8 cellular contexts compared by ENCODE assay signal in the genomic region with DNA sequence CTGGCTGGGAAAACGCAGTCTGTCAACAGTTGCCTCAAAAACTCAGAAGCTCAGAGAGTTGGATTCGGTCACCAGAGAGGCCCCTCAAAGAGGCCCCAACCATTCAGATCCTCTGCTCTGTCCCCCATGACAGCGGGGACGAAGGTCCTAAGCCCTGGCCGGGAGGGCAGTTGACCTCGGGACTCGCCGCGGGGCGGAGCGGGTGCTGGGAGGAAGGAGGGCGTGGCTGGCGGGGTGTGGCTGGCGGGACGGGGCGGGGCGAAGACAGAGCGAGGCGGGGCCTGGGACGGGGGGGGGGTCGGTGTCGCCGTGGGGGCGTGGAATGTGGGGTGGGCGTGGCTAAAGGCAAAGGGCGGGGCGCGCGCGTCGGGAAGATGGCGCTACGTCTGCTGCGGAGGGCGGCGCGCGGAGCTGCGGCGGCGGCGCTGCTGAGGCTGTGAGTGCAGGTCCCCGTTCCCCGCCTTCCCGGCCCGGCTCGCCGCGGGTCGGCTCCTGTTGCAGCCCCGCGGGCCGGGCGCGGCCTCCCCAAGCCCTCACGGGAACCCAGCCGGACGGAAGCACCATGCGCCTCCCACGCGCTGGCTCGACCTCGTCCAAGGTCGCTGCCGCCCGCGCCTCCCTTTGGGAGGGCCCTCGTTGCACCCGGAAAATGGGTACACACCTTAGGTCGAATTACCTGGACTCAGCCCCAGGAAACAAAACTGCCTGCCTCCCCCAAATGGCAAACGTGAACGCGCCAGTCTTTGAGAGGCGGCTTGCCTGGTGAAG. TPM values are rescaled to one million over a fixed set of nuclear protein-coding genes. Genes with fewer than 3 reads are reported as not detected.
DNase-seq lines count a peak whose midpoint lies in the region; FAIRE-seq and TF ChIP-seq lines count a peak whose summit lies in the region.

Gene CLYBL (plus strand): TSS at position 369 of the 768 bp plus-strand sequence.

- H3K9me3 ChIP-seq in SK-N-MC (ENCODE audit: low read depth, low read length) = no peaks in the 10 kb centered on the region
- no peaks in the 10 kb centered on the region for H3K9me3 ChIP-seq in thymus (ENCODE audit: control insufficient read depth)

- peak; percentile 82; the same call in 1 of the 2 replicates for TF ChIP-seq POLR2A in H54 (IDR thresholded peaks at IDR 0.05; ENCODE audit: low read depth, low read length)

- peaks cover 1% of the 10 kb centered on the region for H3K36me3 Mint-ChIP-seq in activated naive CD4-positive, alpha-beta T cell treated with anti-CD3 and anti-CD28 coated beads, Interleukin-2, amount 50 U/mL, for 24 hours
- H3K36me3 Mint-ChIP-seq in osteocyte (ENCODE audit: unreplicated experiment) = no peaks in the 10 kb centered on the region

- FAIRE-seq in H54 (lab: Jason Lieb, UNC) = peak; percentile 36

- peak within 1 kb of the TSS; percentile 90 for H3K4me3 Mint-ChIP-seq in activated naive CD4-positive, alpha-beta T cell treated with anti-CD3 and anti-CD28 coated beads, Interleukin-2, amount 50 U/mL, for 24 hours
- H3K4me3 Mint-ChIP-seq in osteocyte (ENCODE audit: unreplicated experiment) = peak within 1 kb of the TSS; percentile 81

- peaks cover 58% of the 10 kb centered on the region for H3K4me1 Mint-ChIP-seq in activated naive CD4-positive, alpha-beta T cell treated with anti-CD3 and anti-CD28 coated beads, Interleukin-2, amount 50 U/mL, for 24 hours
- H3K4me1 Mint-ChIP-seq in osteocyte (ENCODE audit: unreplicated experiment) = peaks cover 25% of the 10 kb centered on the region

- WGBS in thymus = 1% methylated on average over 72 of the region's 74 CpGs

- H3K27ac ChIP-seq in SK-N-MC (peak within 1 kb of the TSS; percentile 34; the same call in 1 of the 2 replicates), thymus (ENCODE audit: low read depth) (peak within 1 kb of the TSS; percentile 94)

- DNase-seq in GDM1 (lab: John Stamatoyannopoulos, UW) (peak; percentile 91), H54 (ENCODE audit: insufficient read length, low spot score) (peak; percentile 93), LoVo (ENCODE audit: low spot score) (peak; percentile 85), SK-N-MC (ENCODE audit: low read depth, low spot score) (no peak), glomerular visceral epithelial cell (ENCODE audit: extremely low spot score) (peak; percentile 92), osteocyte (ENCODE audit: extremely low spot score, unreplicated experiment) (peak; percentile 95)

- no peaks in the 10 kb centered on the region for H3K27me3 Mint-ChIP-seq in activated naive CD4-positive, alpha-beta T cell treated with anti-CD3 and anti-CD28 coated beads, Interleukin-2, amount 50 U/mL, for 24 hours
- no peaks in the 10 kb centered on the region for H3K27me3 Mint-ChIP-seq in osteocyte (ENCODE audit: unreplicated experiment)

- no peak for TF ChIP-seq CTCF in osteocyte (IDR thresholded peaks at IDR 0.05)

- peak within 1 kb of the TSS; percentile 95 for H3K4me3 ChIP-seq in SK-N-MC
- peak within 1 kb of the TSS; percentile 87 for H3K4me3 ChIP-seq in thymus (ENCODE audit: low read length)

- H3K36me3 ChIP-seq in SK-N-MC (ENCODE audit: insufficient read depth, low read length) = no peaks in the 10 kb centered on the region
- H3K36me3 ChIP-seq in thymus (ENCODE audit: control insufficient read depth, insufficient read depth) = no peaks in the 10 kb centered on the region

- H3K9me3 Mint-ChIP-seq in activated naive CD4-positive, alpha-beta T cell treated with anti-CD3 and anti-CD28 coated beads, Interleukin-2, amount 50 U/mL, for 24 hours = no peaks in the 10 kb centered on the region
- H3K9me3 Mint-ChIP-seq in osteocyte (ENCODE audit: unreplicated experiment) = no peaks in the 10 kb centered on the region

- peaks cover 6% of the 10 kb centered on the region for H3K4me1 ChIP-seq in thymus (ENCODE audit: control insufficient read depth, insufficient read depth, low read length)

- peak within 1 kb of the TSS; percentile 91 for H3K9ac ChIP-seq in SK-N-MC (ENCODE audit: insufficient read length)

- no peaks in the 10 kb centered on the region for H3K27me3 ChIP-seq in thymus (ENCODE audit: control insufficient read depth, insufficient read depth)

- H3K27ac Mint-ChIP-seq in activated naive CD4-positive, alpha-beta T cell treated with anti-CD3 and anti-CD28 coated beads, Interleukin-2, amount 50 U/mL, for 24 hours = peak within 1 kb of the TSS; percentile 93
- H3K27ac Mint-ChIP-seq in osteocyte (ENCODE audit: unreplicated experiment) = peak within 1 kb of the TSS; percentile 78

RNA-seq across cellular contexts. Expression of gene CLYBL, which starts in this region (rescaled TPM):
- total RNA-seq in osteocyte = 4.4 and 6.4 TPM in 2 replicates
- 9.0 TPM for polyA plus RNA-seq in thymus
